11 cellular contexts compared by ENCODE assay signal in genomic region chr14:96915478-96915877, GRCh38.
"Had no signal": no experiment of that assay in that cellular context is flagged by ENCODE, and none has a peak within 500 bp of the region (broad histone marks: within the 10 kb centered on the region; RNA-seq: fewer than 3 reads in every experiment).

No MANE protein-coding gene starts in this region.

- H3K4me3 Mint-ChIP-seq: GM23338, H9, HFFc6 had no signal

- H3K9me3 ChIP-seq: HAP-1 had no signal

- H3K4me3 ChIP-seq: GM23248, GM23338, HAP-1 had no signal

- H3K4me1 Mint-ChIP-seq: GM23338, H9 had no signal

- H2AFZ ChIP-seq: GM23248, GM23338 had no signal

- H3K36me3 ChIP-seq: HAP-1 had no signal

- H3K9ac ChIP-seq: GM23248 had no signal

- FAIRE-seq: H1, H54 had no signal

- DNase-seq: GM23248, GOT3, H7, H9, HCEC 1CT, HFFc6 had no signal

- H3K27ac Mint-ChIP-seq: GM23338, HFFc6 had no signal

- H3K27ac ChIP-seq: GM23248 had no signal

- H3K4me1 ChIP-seq: HAP-1 had no signal

- H3K4me2 ChIP-seq: GM23338 had no signal

- ATAC-seq: GM23338, HCT116 had no signal
